Comparison of ENCODE assay signal across 14 cellular contexts in genomic region chr11:75869661-75870455, GRCh38.
"Had no signal": no experiment of that assay in that cellular context is flagged by ENCODE, and none has a peak within 500 bp of the region (broad histone marks: within the 10 kb centered on the region; RNA-seq: fewer than 3 reads in every experiment).

No MANE protein-coding gene starts in this region.

- H3K9me3 ChIP-seq: ovary, SK-N-SH, upper lobe of left lung had no signal

- H3K4me2 ChIP-seq: SK-N-SH had no signal

- H3K27ac ChIP-seq: foreskin keratinocyte, ovary, upper lobe of left lung had no signal

- H3K27me3 ChIP-seq: foreskin keratinocyte, ovary, upper lobe of left lung had no signal

- H3K36me3 Mint-ChIP-seq: activated CD4-positive, alpha-beta memory T cell treated with anti-CD3 and anti-CD28 coated beads for 36 hours had no signal

- H3K4me3 Mint-ChIP-seq: activated CD4-positive, alpha-beta memory T cell treated with anti-CD3 and anti-CD28 coated beads for 36 hours; activated CD8-positive, alpha-beta memory T cell treated with anti-CD3 and anti-CD28 coated beads, Interleukin-2, amount 10 ng/mL, durations not matched to agents 7 days and 5 days; activated naive CD4-positive, alpha-beta T cell treated with anti-CD3 and anti-CD28 coated beads, Interleukin-2, amount 10 ng/mL, durations not matched to agents 7 days and 5 days; T-cell had no signal

- H3K4me1 ChIP-seq: foreskin keratinocyte had no signal

- DNase-seq: activated CD4-positive, alpha-beta memory T cell treated with anti-CD3 and anti-CD28 coated beads for 36 hours; activated CD4-positive, alpha-beta T cell treated with anti-CD3 and anti-CD28 coated beads for 1 hour; activated CD8-positive, alpha-beta memory T cell treated with anti-CD3 and anti-CD28 coated beads, Interleukin-2, amount 10 ng/mL, durations not matched to agents 7 days and 5 days; activated naive CD4-positive, alpha-beta T cell treated with anti-CD3 and anti-CD28 coated beads, Interleukin-2, amount 10 ng/mL, durations not matched to agents 7 days and 5 days; activated T-cell treated with anti-CD3 and anti-CD28 coated beads, Interleukin-2, amount 50 U/mL, for 1 hour; effector CD4-positive, alpha-beta T cell; foreskin keratinocyte; head of caudate nucleus; ovary; stimulated activated naive CD4-positive, alpha-beta T cell; T-cell; T-helper 9 cell; upper lobe of left lung had no signal

- H3K27me3 Mint-ChIP-seq: activated CD4-positive, alpha-beta memory T cell treated with anti-CD3 and anti-CD28 coated beads for 36 hours; activated CD8-positive, alpha-beta memory T cell treated with anti-CD3 and anti-CD28 coated beads, Interleukin-2, amount 10 ng/mL, durations not matched to agents 7 days and 5 days; activated naive CD4-positive, alpha-beta T cell treated with anti-CD3 and anti-CD28 coated beads, Interleukin-2, amount 10 ng/mL, durations not matched to agents 7 days and 5 days; T-cell had no signal

- H3K9ac ChIP-seq: SK-N-SH had no signal

- H3K36me3 ChIP-seq: ovary, upper lobe of left lung had no signal

- H3K4me3 ChIP-seq: ovary, upper lobe of left lung had no signal

- H3K27ac Mint-ChIP-seq: activated CD4-positive, alpha-beta memory T cell treated with anti-CD3 and anti-CD28 coated beads for 36 hours; activated CD8-positive, alpha-beta memory T cell treated with anti-CD3 and anti-CD28 coated beads, Interleukin-2, amount 10 ng/mL, durations not matched to agents 7 days and 5 days; activated naive CD4-positive, alpha-beta T cell treated with anti-CD3 and anti-CD28 coated beads, Interleukin-2, amount 10 ng/mL, durations not matched to agents 7 days and 5 days; T-cell had no signal

- H3K9me3 Mint-ChIP-seq: activated CD4-positive, alpha-beta memory T cell treated with anti-CD3 and anti-CD28 coated beads for 36 hours; activated naive CD4-positive, alpha-beta T cell treated with anti-CD3 and anti-CD28 coated beads, Interleukin-2, amount 10 ng/mL, durations not matched to agents 7 days and 5 days; T-cell had no signal

- ATAC-seq: activated CD8-positive, alpha-beta memory T cell treated with anti-CD3 and anti-CD28 coated beads, Interleukin-2, amount 10 ng/mL, durations not matched to agents 7 days and 5 days; foreskin keratinocyte; T-cell had no signal
